In the genomic region with DNA sequence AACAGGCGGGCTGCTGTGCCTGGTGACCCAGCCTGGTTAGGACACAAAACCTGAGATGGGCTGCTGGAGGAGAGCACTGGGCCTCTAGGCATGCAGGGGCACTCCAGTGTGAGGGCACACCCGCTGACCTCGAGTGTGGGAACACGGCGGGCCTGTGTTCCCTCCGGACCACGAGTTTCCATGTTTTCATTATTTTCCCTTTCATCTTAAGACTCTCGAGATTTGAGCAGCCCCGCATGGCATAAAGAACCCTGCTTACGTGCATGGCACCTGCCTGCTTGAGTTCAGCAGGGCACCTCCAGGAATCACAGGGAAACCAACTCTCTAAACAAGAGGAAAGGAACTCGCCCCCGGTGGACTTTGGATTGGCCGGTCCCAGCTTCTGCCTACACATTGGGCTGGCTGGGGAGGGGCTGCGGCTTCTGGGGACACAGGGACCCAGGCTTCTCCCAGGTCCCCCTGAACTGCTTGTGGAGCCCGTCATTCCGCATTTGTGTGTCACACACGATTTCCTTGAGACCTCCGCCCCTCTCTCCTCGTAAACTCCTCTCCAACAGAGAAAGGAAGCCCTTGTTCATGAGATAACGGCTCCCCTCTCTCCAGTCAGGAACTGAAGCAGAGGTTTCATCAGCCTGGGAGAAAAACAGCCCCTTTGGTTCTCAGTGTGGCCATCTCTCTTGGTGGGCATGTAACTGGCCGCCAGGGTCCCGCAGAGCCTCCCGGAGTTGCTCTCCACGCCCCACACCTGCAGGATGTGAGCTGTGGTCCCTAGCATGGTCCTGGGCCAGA, we compare ENCODE assay signal across 1 cellular context.
TF ChIP-seq lines count a peak whose summit lies in the region.

No MANE protein-coding gene starts in this region.

TF ChIP-seq in HepG2, 621 proteins besides CTCF, POLR2A, EP300 and RAD21 (continued from another document):
- no peak for TF ChIP-seq RBFOX2 (IDR thresholded peaks at IDR 0.05; ENCODE audit: low read depth, low read length)
- TF ChIP-seq, protein P1, sequence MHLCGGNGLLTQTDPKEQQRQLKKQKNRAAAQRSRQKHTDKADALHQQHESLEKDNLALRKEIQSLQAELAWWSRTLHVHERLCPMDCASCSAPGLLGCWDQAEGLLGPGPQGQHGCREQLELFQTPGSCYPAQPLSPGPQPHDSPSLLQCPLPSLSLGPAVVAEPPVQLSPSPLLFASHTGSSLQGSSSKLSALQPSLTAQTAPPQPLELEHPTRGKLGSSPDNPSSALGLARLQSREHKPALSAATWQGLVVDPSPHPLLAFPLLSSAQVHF (CRISPR knock-in tag; IDR thresholded peaks at IDR 0.05), result no peak
- no peak for TF ChIP-seq NFRKB (IDR thresholded peaks at IDR 0.05)
- TF ChIP-seq ZNF792 (CRISPR knock-in tag; IDR thresholded peaks at IDR 0.05), result peak; percentile 31; the same call in 1 of the 2 replicates
- no peak for TF ChIP-seq DR1 (CRISPR knock-in tag; IDR thresholded peaks at IDR 0.05)
- no peak for TF ChIP-seq ELF4 (CRISPR knock-in tag; IDR thresholded peaks at IDR 0.05; ENCODE audit: borderline replicate concordance)
- peak; percentile 72; the same call in 1 of the 2 replicates for TF ChIP-seq MEIS2 (CRISPR knock-in tag; IDR thresholded peaks at IDR 0.05)
- TF ChIP-seq, protein P2, sequence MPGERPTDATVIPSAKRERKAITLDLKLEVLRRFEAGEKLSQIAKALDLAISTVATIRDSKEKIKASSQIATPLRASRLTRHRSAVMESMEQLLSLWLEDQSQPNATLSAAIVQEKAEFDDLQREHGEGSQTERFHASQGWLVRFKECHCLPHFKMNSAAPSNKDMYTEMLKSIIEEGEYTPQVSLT (CRISPR knock-in tag; IDR thresholded peaks at IDR 0.05; ENCODE audit: borderline replicate concordance, low read depth), result no peak
- TF ChIP-seq ZNF30 (CRISPR knock-in tag; IDR thresholded peaks at IDR 0.05), result no peak
- TF ChIP-seq, protein P3, sequence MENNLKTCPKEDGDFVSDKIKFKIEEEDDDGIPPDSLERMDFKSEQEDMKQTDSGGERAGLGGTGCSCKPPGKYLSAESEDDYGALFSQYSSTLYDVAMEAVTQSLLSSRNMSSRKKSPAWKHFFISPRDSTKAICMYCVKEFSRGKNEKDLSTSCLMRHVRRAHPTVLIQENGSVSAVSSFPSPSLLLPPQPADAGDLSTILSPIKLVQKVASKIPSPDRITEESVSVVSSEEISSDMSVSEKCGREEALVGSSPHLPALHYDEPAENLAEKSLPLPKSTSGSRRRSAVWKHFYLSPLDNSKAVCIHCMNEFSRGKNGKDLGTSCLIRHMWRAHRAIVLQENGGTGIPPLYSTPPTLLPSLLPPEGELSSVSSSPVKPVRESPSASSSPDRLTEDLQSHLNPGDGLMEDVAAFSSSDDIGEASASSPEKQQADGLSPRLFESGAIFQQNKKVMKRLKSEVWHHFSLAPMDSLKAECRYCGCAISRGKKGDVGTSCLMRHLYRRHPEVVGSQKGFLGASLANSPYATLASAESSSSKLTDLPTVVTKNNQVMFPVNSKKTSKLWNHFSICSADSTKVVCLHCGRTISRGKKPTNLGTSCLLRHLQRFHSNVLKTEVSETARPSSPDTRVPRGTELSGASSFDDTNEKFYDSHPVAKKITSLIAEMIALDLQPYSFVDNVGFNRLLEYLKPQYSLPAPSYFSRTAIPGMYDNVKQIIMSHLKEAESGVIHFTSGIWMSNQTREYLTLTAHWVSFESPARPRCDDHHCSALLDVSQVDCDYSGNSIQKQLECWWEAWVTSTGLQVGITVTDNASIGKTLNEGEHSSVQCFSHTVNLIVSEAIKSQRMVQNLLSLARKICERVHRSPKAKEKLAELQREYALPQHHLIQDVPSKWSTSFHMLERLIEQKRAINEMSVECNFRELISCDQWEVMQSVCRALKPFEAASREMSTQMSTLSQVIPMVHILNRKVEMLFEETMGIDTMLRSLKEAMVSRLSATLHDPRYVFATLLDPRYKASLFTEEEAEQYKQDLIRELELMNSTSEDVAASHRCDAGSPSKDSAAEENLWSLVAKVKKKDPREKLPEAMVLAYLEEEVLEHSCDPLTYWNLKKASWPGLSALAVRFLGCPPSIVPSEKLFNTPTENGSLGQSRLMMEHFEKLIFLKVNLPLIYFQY (CRISPR knock-in tag; IDR thresholded peaks at IDR 0.05; ENCODE audit: borderline replicate concordance), result peak; percentile 87; the same call in 1 of the 2 replicates
- TF ChIP-seq, protein P4, sequence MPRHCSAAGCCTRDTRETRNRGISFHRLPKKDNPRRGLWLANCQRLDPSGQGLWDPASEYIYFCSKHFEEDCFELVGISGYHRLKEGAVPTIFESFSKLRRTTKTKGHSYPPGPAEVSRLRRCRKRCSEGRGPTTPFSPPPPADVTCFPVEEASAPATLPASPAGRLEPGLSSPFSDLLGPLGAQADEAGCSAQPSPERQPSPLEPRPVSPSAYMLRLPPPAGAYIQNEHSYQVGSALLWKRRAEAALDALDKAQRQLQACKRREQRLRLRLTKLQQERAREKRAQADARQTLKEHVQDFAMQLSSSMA (CRISPR knock-in tag; IDR thresholded peaks at IDR 0.05), result 0 out of 2 replicates have a peak, but pooled peaks have one; percentile 43
- TF ChIP-seq ZNF354B (CRISPR knock-in tag; IDR thresholded peaks at IDR 0.05), result 0 out of 2 replicates have a peak, but pooled peaks have one; percentile 38
- peak; percentile 52; the same call in 1 of the 2 replicates for TF ChIP-seq ZNF350 (CRISPR knock-in tag; IDR thresholded peaks at IDR 0.05; ENCODE audit: borderline replicate concordance, low read depth)
